In the genomic region with DNA sequence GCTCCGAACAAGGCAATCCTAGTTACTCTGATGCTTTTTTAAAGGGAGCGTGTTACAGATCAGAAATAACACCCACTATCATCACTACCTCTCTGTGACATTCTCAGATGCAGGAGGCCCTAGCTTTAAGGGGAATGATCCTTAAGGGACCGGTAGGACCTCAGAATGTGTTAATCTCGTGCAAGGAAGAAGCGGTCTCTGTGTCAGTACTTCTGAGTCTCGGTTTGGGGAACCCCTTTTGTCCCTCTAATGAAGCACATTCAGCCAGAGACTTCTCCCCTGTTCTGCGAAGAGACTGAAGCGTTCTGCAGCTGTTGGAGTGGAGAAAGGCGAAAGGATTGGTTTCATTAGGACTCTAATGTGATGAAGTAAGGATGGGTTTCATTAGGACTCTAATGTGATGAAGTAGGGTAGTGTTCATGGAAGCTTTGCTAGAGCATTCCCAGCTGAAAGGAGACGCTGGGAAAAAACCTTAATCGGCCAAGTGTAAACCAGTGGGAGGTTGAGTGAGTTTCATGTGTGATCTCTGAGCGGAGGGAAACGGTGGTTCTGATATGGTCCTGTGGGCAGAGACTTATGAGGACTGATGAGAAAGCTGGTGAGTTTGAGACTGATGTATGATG, we compare ENCODE assay signal across 9 cellular contexts. TPM values are rescaled to one million over a fixed set of nuclear protein-coding genes. Genes with fewer than 3 reads are reported as not detected.
DNase-seq lines count a peak whose midpoint lies in the region; ATAC-seq and TF ChIP-seq lines count a peak whose summit lies in the region.
"Had no signal": no experiment of that assay in that cellular context is flagged by ENCODE, and none has a peak within 500 bp of the region (broad histone marks: within the 10 kb centered on the region; RNA-seq: fewer than 3 reads in every experiment).

No MANE protein-coding gene starts in this region.

- H3K4me1 ChIP-seq in left lung (peaks cover 4 to 54% of the 10 kb centered on the region in 2 donors), upper lobe of left lung (peaks cover 13 to 45% (median 30%) of the 10 kb centered on the region in 4 donors)

- intact Hi-C loops in left lung (cut with DNase I), result no loop called here

- H3K4me3 ChIP-seq in left lung (peak overlapping the region; percentile 57 to 61), upper lobe of left lung (peak overlapping the region; percentile 53 to 91 (median 76))

- H3K9me3 ChIP-seq in left lung, result no peaks in the 10 kb centered on the region
- H3K9me3 ChIP-seq in upper lobe of left lung, result no peaks in the 10 kb centered on the region

- peak; percentile 29 for ATAC-seq in GM18498 (IDR thresholded peaks at IDR 0.05; ENCODE audit: unreplicated experiment)
- peak; percentile 41 for ATAC-seq in GM21723 (IDR thresholded peaks at IDR 0.05; ENCODE audit: unreplicated experiment)
- peak; percentile 1 for ATAC-seq in left lung
- ATAC-seq in upper lobe of left lung (ENCODE audit: low FRiP score in 2 of 2), result no peak

- WGBS in upper lobe of left lung, 2 donors, result 26 to 33% methylated on average over 13 of the region's 13 CpGs

- TF ChIP-seq EP300 in upper lobe of left lung (IDR thresholded peaks at IDR 0.05), result no peak

- H3K27me3 ChIP-seq in left lung (peaks cover 0 to 29% of the 10 kb centered on the region in 2 donors), upper lobe of left lung (no peaks in the 10 kb centered on the region)

- DNase-seq in OCI-M1 (lab: John Stamatoyannopoulos, UW) (peak; percentile 80), left lung (no peak), upper lobe of left lung (no peak), NCI-H2171 treated with DMSO at 0.1 percent for 48 hours (lab: John Stamatoyannopoulos, UW) (no peak), islet precursor cell (no peak), foreskin melanocyte (no peak)

- H3K27ac ChIP-seq in left lung, result peak overlapping the region in 1 of 2 donors; percentile 85
- peak overlapping the region; percentile 84 to 93 (median 88) for H3K27ac ChIP-seq in upper lobe of left lung

- TF ChIP-seq CTCF in left lung (IDR thresholded peaks at IDR 0.05) (no peak), upper lobe of left lung (IDR thresholded peaks at IDR 0.05) (no peak)

- no peak for TF ChIP-seq POLR2A in upper lobe of left lung (IDR thresholded peaks at IDR 0.05)

- H3K36me3 ChIP-seq in left lung, result no peaks in the 10 kb centered on the region
- H3K36me3 ChIP-seq in upper lobe of left lung, result no peaks in the 10 kb centered on the region

RNA-seq across cellular contexts. Expression of a gene that starts 1.6 kb away (rescaled TPM):
- total RNA-seq in left lung (10 to 100 TPM; 24.8 to 31.0 TPM), upper lobe of left lung (10 to 100 TPM; 22.4 to 76.8 (median 47.2) TPM)
- total RNA-seq: HT1080 had no signal

Comparison
In these comparisons a context has a peak if more than half of its experiments do, and no peak if none do; other contexts are left out.
1. ATAC-seq: peak in GM18498 (single experiment), GM21723 (single experiment) and left lung (single experiment); none in upper lobe of left lung (0 of 2).